In genomic region chr4:3532714-3533336, GRCh38 we compare ENCODE assay signal across 9 cellular contexts. TPM values are rescaled to one million over a fixed set of nuclear protein-coding genes. Genes with fewer than 3 reads are reported as not detected.
A peak's percentile ranks its signal among the peaks of the same experiment; 100 is the strongest.
DNase-seq lines count a peak whose midpoint lies in the region; ATAC-seq, FAIRE-seq and TF ChIP-seq lines count a peak whose summit lies in the region.
"Had no signal": no experiment of that assay in that cellular context is flagged by ENCODE, and none has a peak within 500 bp of the region (broad histone marks: within the 10 kb centered on the region; RNA-seq: fewer than 3 reads in every experiment).

No MANE protein-coding gene starts in this region.

- peaks cover 32% of the 10 kb centered on the region for H3K27me3 ChIP-seq in HUES64 (ENCODE audit: insufficient read depth, low read length)
- no peaks in the 10 kb centered on the region for H3K27me3 ChIP-seq in endocrine pancreas (ENCODE audit: control insufficient read depth, insufficient read depth, low read length)
- H3K27me3 ChIP-seq in naive thymus-derived CD4-positive, alpha-beta T cell (ENCODE audit: control insufficient read depth in 2 of 2, insufficient read depth in 2 of 2, low read length in 2 of 2): no peaks in the 10 kb centered on the region

- 9% methylated on average over 42 of the region's 42 CpGs for WGBS in HUES64

- peaks cover 0 to 5% (median 3%) of the 10 kb centered on the region in 5 donors for H3K36me3 Mint-ChIP-seq in naive thymus-derived CD4-positive, alpha-beta T cell

- peaks cover 18 to 43% (median 37%) of the 10 kb centered on the region in 7 donors for H3K4me1 Mint-ChIP-seq in naive thymus-derived CD4-positive, alpha-beta T cell

- DNase-seq in naive thymus-derived CD4-positive, alpha-beta T cell: no peak
- no peak for DNase-seq in D721Med (ENCODE audit: insufficient read length, low spot score)
- no peak for DNase-seq in NCI-H2196 (lab: John Stamatoyannopoulos, UW; ENCODE audit: unreplicated experiment)
- DNase-seq in NCI-H510A (lab: John Stamatoyannopoulos, UW): no peak
- no peak for DNase-seq in NCI-H524 treated with DMSO at 0.1 percent for 48 hours (lab: John Stamatoyannopoulos, UW)

- no peak for TF ChIP-seq CTCF in GM12875 (IDR thresholded peaks at IDR 0.05; ENCODE audit: borderline replicate concordance, insufficient read depth, low read depth, low read length)
- no peak for TF ChIP-seq CTCF in D721Med (IDR thresholded peaks at IDR 0.05; ENCODE audit: insufficient read depth, missing control alignments)

- POLR2A ChIA-PET in naive thymus-derived CD4-positive, alpha-beta T cell (lab: Charles Lee): no interaction called here

- H3K27ac Mint-ChIP-seq in naive thymus-derived CD4-positive, alpha-beta T cell: peak overlapping the region in 6 of 9 donors; percentile 91 to 97 (median 94)

- H3K36me3 ChIP-seq in HUES64 (ENCODE audit: insufficient read depth, low read length): peaks cover 11% of the 10 kb centered on the region
- no peaks in the 10 kb centered on the region for H3K36me3 ChIP-seq in endocrine pancreas (ENCODE audit: control insufficient read depth, insufficient read depth, low read length)
- peaks cover 0 to 24% (median 4%) of the 10 kb centered on the region in 3 experiments for H3K36me3 ChIP-seq in naive thymus-derived CD4-positive, alpha-beta T cell (ENCODE audit: control insufficient read depth in 2 of 3, insufficient read depth in 3 of 3, low read length in 3 of 3)

- CTCF ChIA-PET in naive thymus-derived CD4-positive, alpha-beta T cell (lab: Charles Lee): no interaction called here

- H3K9me3 ChIP-seq in HUES64 (ENCODE audit: insufficient read depth, low read depth, low read length): no peaks in the 10 kb centered on the region
- H3K9me3 ChIP-seq in endocrine pancreas (ENCODE audit: control insufficient read depth, low read length): no peaks in the 10 kb centered on the region
- H3K9me3 ChIP-seq in naive thymus-derived CD4-positive, alpha-beta T cell (ENCODE audit: control insufficient read depth in 2 of 3, low read length in 3 of 3): no peaks in the 10 kb centered on the region

- no peak for ATAC-seq in naive thymus-derived CD4-positive, alpha-beta T cell

- intact Hi-C loops in naive thymus-derived CD4-positive, alpha-beta T cell (cut with micrococcal nuclease): loop anchor here (1.0 to 5.0 kb wide), 5 partner anchors 231 to 1291 kb away; partner anchors contain the start of genes GRK4 (in 2 of the 2), NOP14 (in 2 of the 2), HAUS3 (in 1 of the 2) and HTT (in 1 of the 2)

- H3K27ac ChIP-seq in HUES64 (ENCODE audit: low read depth, low read length): no peak overlapping the region
- peak overlapping the region; percentile 84 for H3K27ac ChIP-seq in naive thymus-derived CD4-positive, alpha-beta T cell (ENCODE audit: low read depth, low read length)
- H3K27ac ChIP-seq: KMS-11 had no signal

- H3K4me3 ChIP-seq in GM12875 (ENCODE audit: low read depth, low read length): peak overlapping the region; percentile 96
- H3K4me3 ChIP-seq in HUES64 (ENCODE audit: low read length): peak overlapping the region; percentile 92
- H3K4me3 ChIP-seq in endocrine pancreas (ENCODE audit: control insufficient read depth, insufficient read depth, low read length): no peak overlapping the region
- H3K4me3 ChIP-seq in naive thymus-derived CD4-positive, alpha-beta T cell (ENCODE audit: low read length): peak overlapping the region; percentile 83

- H3K9ac ChIP-seq in HUES64 (ENCODE audit: low read depth, low read length): peak overlapping the region; percentile 55
- H3K9ac ChIP-seq in endocrine pancreas (ENCODE audit: control insufficient read depth, insufficient read depth, low read length): peak overlapping the region; percentile 44

- H3K4me3 Mint-ChIP-seq in naive thymus-derived CD4-positive, alpha-beta T cell: peak overlapping the region; percentile 95 to 100 (median 99)

- H3K27me3 Mint-ChIP-seq in naive thymus-derived CD4-positive, alpha-beta T cell: peaks cover 5 to 10% (median 6%) of the 10 kb centered on the region in 5 donors

- peaks cover 5% of the 10 kb centered on the region; the same call in 1 of the 2 replicates for H3K4me1 ChIP-seq in HUES64 (ENCODE audit: insufficient read depth, low read length)
- no peaks in the 10 kb centered on the region for H3K4me1 ChIP-seq in endocrine pancreas (ENCODE audit: control insufficient read depth, insufficient read depth, low read length)
- peaks cover 16 to 28% of the 10 kb centered on the region in 2 donors for H3K4me1 ChIP-seq in naive thymus-derived CD4-positive, alpha-beta T cell (ENCODE audit: control insufficient read depth in 2 of 2, insufficient read depth in 2 of 2, low read length in 2 of 2)

- FAIRE-seq in D721Med (lab: Jason Lieb, UNC): no peak

- H3K9me3 Mint-ChIP-seq in naive thymus-derived CD4-positive, alpha-beta T cell: peaks cover 0 to 13% (median 5%) of the 10 kb centered on the region in 11 donors

RNA-seq across cellular contexts. Expression of gene LRPAP1, which starts 0.6 kb away (rescaled TPM):
- polyA plus RNA-seq in HUES64 (2013, experiment 1 of 2): 54.4 TPM
- polyA plus RNA-seq in HUES64 (2013, experiment 2 of 2): 56.7 TPM
- 10 to 100 TPM; 65.2 to 88.6 (median 79.4) TPM for total RNA-seq in naive thymus-derived CD4-positive, alpha-beta T cell
- 100 to 1,000 TPM; 103 to 126 TPM for polyA plus RNA-seq in naive thymus-derived CD4-positive, alpha-beta T cell
